ENCODE assay signal across 8 cellular contexts in the genomic region with DNA sequence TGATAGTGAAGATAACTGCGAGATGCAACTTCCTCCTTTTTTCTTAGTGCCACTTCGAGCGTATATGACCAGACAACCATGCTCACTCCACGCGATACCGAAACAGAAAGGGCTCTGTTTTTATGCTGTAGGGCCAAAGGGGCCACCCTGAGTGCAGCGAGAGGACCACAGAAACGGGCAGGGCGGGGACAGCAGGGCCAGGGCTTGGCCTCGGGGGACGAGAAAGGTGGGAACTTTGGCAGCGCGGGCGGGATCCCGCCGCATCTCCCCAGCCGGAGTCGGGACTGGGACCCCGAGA. TPM values are rescaled to one million over a fixed set of nuclear protein-coding genes. Genes with fewer than 3 reads are reported as not detected.
DNase-seq lines count a peak whose midpoint lies in the region; ATAC-seq, FAIRE-seq and TF ChIP-seq lines count a peak whose summit lies in the region.

No MANE protein-coding gene starts in this region.

- CTCF ChIA-PET in Calu3 (lab: Charles Lee), result interaction anchor here (0.6 to 2.5 kb wide), 6 partner anchors 10 to 247 kb away, joined by 3 to 12 read pairs (median 4); no protein-coding TSS in a partner anchor

- H3K27me3 ChIP-seq in left ventricle myocardium inferior (ENCODE audit: low read depth), result no peaks in the 10 kb centered on the region

- DNase-seq in Calu3 (peak; percentile 63), HTR-8/SVneo (ENCODE audit: insufficient read length, low spot score) (peak; percentile 31), SKM-1 treated with dmso at 0.1 percent for 144 hours (lab: John Stamatoyannopoulos, UW; ENCODE audit: unreplicated experiment) (peak; percentile 80), left ventricle myocardium inferior (peak; percentile 49), renal cortical epithelial cell (ENCODE audit: low read depth) (peak; percentile 42), NCI-H446 (lab: John Stamatoyannopoulos, UW) (no peak)
- no peak for DNase-seq in activated naive CD8-positive, alpha-beta T cell treated with anti-CD3 and anti-CD28 coated beads, Interleukin-2, amount 10 ng/mL, durations not matched to agents 7 days and 5 days

- H3K36me3 Mint-ChIP-seq in Calu3 (ENCODE audit: insufficient read depth, unreplicated experiment), result peaks cover 52% of the 10 kb centered on the region
- H3K36me3 Mint-ChIP-seq in activated naive CD8-positive, alpha-beta T cell treated with anti-CD3 and anti-CD28 coated beads, Interleukin-2, amount 10 ng/mL, durations not matched to agents 7 days and 5 days, result peaks cover 6% of the 10 kb centered on the region

- no TSS peak for BruUV-seq in Calu3 (replicated peaks; lab: Mats Ljungman, UMichigan)

- POLR2A ChIA-PET in activated naive CD8-positive, alpha-beta T cell treated with anti-CD3 and anti-CD28 coated beads, Interleukin-2, amount 10 ng/mL, durations not matched to agents 7 days and 5 days (lab: Charles Lee), result interaction anchor here (0.8 to 1.3 kb wide), 4 partner anchors 17 to 86 kb away, joined by 3 to 4 read pairs (median 3); no protein-coding TSS in a partner anchor

- intact Hi-C loops in Calu3 (cut with micrococcal nuclease; ENCODE audit: unreplicated experiment) (loop anchor here (5.0 kb wide), 1 partner anchor 182 kb away; no protein-coding TSS in a partner anchor), left ventricle myocardium inferior (cut with micrococcal nuclease) (no loop called here)

- no peak for FAIRE-seq in HTR-8/SVneo (lab: Jason Lieb, UNC)

- peaks cover 68% of the 10 kb centered on the region for H3K4me1 Mint-ChIP-seq in Calu3 (ENCODE audit: low read depth, unreplicated experiment)
- peaks cover 18% of the 10 kb centered on the region for H3K4me1 Mint-ChIP-seq in activated naive CD8-positive, alpha-beta T cell treated with anti-CD3 and anti-CD28 coated beads, Interleukin-2, amount 10 ng/mL, durations not matched to agents 7 days and 5 days

- H3K27me3 Mint-ChIP-seq in Calu3 (ENCODE audit: unreplicated experiment), result no peaks in the 10 kb centered on the region
- H3K27me3 Mint-ChIP-seq in activated naive CD8-positive, alpha-beta T cell treated with anti-CD3 and anti-CD28 coated beads, Interleukin-2, amount 10 ng/mL, durations not matched to agents 7 days and 5 days, result peaks cover 8% of the 10 kb centered on the region

- H3K4me3 Mint-ChIP-seq in Calu3 (ENCODE audit: low read depth, unreplicated experiment), result peak overlapping the region; percentile 93
- H3K4me3 Mint-ChIP-seq in activated naive CD8-positive, alpha-beta T cell treated with anti-CD3 and anti-CD28 coated beads, Interleukin-2, amount 10 ng/mL, durations not matched to agents 7 days and 5 days, result peak overlapping the region; percentile 99

- peak; percentile 65 for ATAC-seq in GM21515 (IDR thresholded peaks at IDR 0.05; ENCODE audit: unreplicated experiment)
- ATAC-seq in activated naive CD8-positive, alpha-beta T cell treated with anti-CD3 and anti-CD28 coated beads, Interleukin-2, amount 10 ng/mL, durations not matched to agents 7 days and 5 days (ENCODE audit: low read depth), result peak; percentile 72

- H3K4me3 ChIP-seq in left ventricle myocardium inferior, result peak overlapping the region; percentile 92

- H3K9me3 Mint-ChIP-seq in Calu3 (ENCODE audit: low read depth, unreplicated experiment), result no peaks in the 10 kb centered on the region
- H3K9me3 Mint-ChIP-seq in activated naive CD8-positive, alpha-beta T cell treated with anti-CD3 and anti-CD28 coated beads, Interleukin-2, amount 10 ng/mL, durations not matched to agents 7 days and 5 days, result no peaks in the 10 kb centered on the region

- H3K36me3 ChIP-seq in left ventricle myocardium inferior, result no peaks in the 10 kb centered on the region

- peak overlapping the region; percentile 93 for H3K27ac ChIP-seq in left ventricle myocardium inferior (replicated peaks)

- H3K4me1 ChIP-seq in left ventricle myocardium inferior, result peaks cover 46% of the 10 kb centered on the region

- no peaks in the 10 kb centered on the region for H3K9me3 ChIP-seq in left ventricle myocardium inferior (replicated peaks)

- TF ChIP-seq CTCF in Calu3 (IDR thresholded peaks at IDR 0.05; ENCODE audit: unreplicated experiment), result no peak
- no peak for TF ChIP-seq CTCF in left ventricle myocardium inferior (IDR thresholded peaks at IDR 0.05; ENCODE audit: borderline replicate concordance)

- H3K27ac Mint-ChIP-seq in Calu3 (ENCODE audit: unreplicated experiment), result peak overlapping the region; percentile 25
- peak overlapping the region; percentile 99 for H3K27ac Mint-ChIP-seq in activated naive CD8-positive, alpha-beta T cell treated with anti-CD3 and anti-CD28 coated beads, Interleukin-2, amount 10 ng/mL, durations not matched to agents 7 days and 5 days

RNA-seq across cellular contexts. Expression of a gene that starts 0.5 kb away (rescaled TPM):
- total RNA-seq in Calu3 (2022) (99.9 and 101 TPM in 2 replicates), left ventricle myocardium inferior (32.9 TPM), renal cortical epithelial cell (58.5 and 117 TPM in 2 replicates)
- 100 to 1,000 TPM in 1 of 2 experiments, 10 to 100 TPM in 1; 87.9 to 100 TPM for total RNA-seq in activated naive CD8-positive, alpha-beta T cell treated with anti-CD3 and anti-CD28 coated beads, Interleukin-2, amount 10 ng/mL, durations not matched to agents 7 days and 5 days

RNA-seq across cellular contexts. Expression of a gene that starts 7.0 kb away (rescaled TPM):
- 17.1 and 17.6 TPM in 2 replicates for total RNA-seq in Calu3 (2022)
- total RNA-seq in activated naive CD8-positive, alpha-beta T cell treated with anti-CD3 and anti-CD28 coated beads, Interleukin-2, amount 10 ng/mL, durations not matched to agents 7 days and 5 days, result not detected
- not detected for total RNA-seq in left ventricle myocardium inferior
- under 0.01 and 11.7 TPM in 2 replicates for total RNA-seq in renal cortical epithelial cell

Comparison
In these comparisons a context has a peak if more than half of its experiments do, and no peak if none do; other contexts are left out.
1. DNase-seq: peak in Calu3 (single experiment), HTR-8/SVneo (single experiment), SKM-1 treated with dmso at 0.1 percent for 144 hours (single experiment), left ventricle myocardium inferior (single experiment) and renal cortical epithelial cell (single experiment); none in activated naive CD8-positive, alpha-beta T cell treated with anti-CD3 and anti-CD28 coated beads, Interleukin-2, amount 10 ng/mL, durations not matched to agents 7 days and 5 days (single experiment) and NCI-H446 (0 of 2).